In genomic region chr1:156499703-156500577, GRCh38 we compare ENCODE assay signal across 8 cellular contexts. TPM values are rescaled to one million over a fixed set of nuclear protein-coding genes. Genes with fewer than 3 reads are reported as not detected.
A peak's percentile ranks its signal among the peaks of the same experiment; 100 is the strongest.
DNase-seq lines count a peak whose midpoint lies in the region; ATAC-seq and TF ChIP-seq lines count a peak whose summit lies in the region.

No MANE protein-coding gene starts in this region.

- H3K4me3 Mint-ChIP-seq in activated CD8-positive, alpha-beta T cell treated with anti-CD3 and anti-CD28 coated beads for 36 hours, result peak overlapping the region; percentile 79

- no peak for TF ChIP-seq EP300 in upper lobe of left lung (IDR thresholded peaks at IDR 0.05)

- H3K27me3 ChIP-seq in upper lobe of left lung, result no peaks in the 10 kb centered on the region

- H3K4me1 Mint-ChIP-seq in activated CD8-positive, alpha-beta T cell treated with anti-CD3 and anti-CD28 coated beads for 36 hours (ENCODE audit: low read depth), result peaks cover 74% of the 10 kb centered on the region

- TF ChIP-seq POLR2A in GM18505 (IDR thresholded peaks at IDR 0.05; ENCODE audit: borderline replicate concordance, extremely low read depth, insufficient read depth, insufficient read length) (peak; percentile 34), upper lobe of left lung (IDR thresholded peaks at IDR 0.05) (no peak)

- POLR2A ChIA-PET in activated CD8-positive, alpha-beta T cell treated with anti-CD3 and anti-CD28 coated beads for 36 hours (lab: Charles Lee), result interaction anchor here (0.5 to 11.4 kb wide), 14 partner anchors 10 to 265 kb away, joined by 3 to 245 read pairs (median 4); partner anchors contain the start of gene NAXE
- POLR2A ChIA-PET in GM10248 (lab: Yijun Ruan, JAX), result interaction anchor here (0.6 to 4.4 kb wide), 10 partner anchors 8 to 252 kb away, joined by 3 to 59 read pairs (median 4); partner anchors contain the start of gene HDGF

- ATAC-seq in GM18505 (IDR thresholded peaks at IDR 0.05; ENCODE audit: unreplicated experiment) (no peak), upper lobe of left lung (ENCODE audit: low FRiP score in 2 of 2) (peak in 1 of 2 donors; percentile 12)
- peak; percentile 0 for ATAC-seq in activated CD8-positive, alpha-beta T cell treated with anti-CD3 and anti-CD28 coated beads for 36 hours

- peaks cover 69 to 81% (median 77%) of the 10 kb centered on the region in 4 donors for H3K4me1 ChIP-seq in upper lobe of left lung

- H3K36me3 ChIP-seq in upper lobe of left lung, result no peaks in the 10 kb centered on the region

- peak overlapping the region; percentile 99 to 100 (median 100) for H3K27ac ChIP-seq in upper lobe of left lung

- H3K27me3 Mint-ChIP-seq in activated CD8-positive, alpha-beta T cell treated with anti-CD3 and anti-CD28 coated beads for 36 hours, result no peaks in the 10 kb centered on the region

- peak overlapping the region; percentile 89 for H3K27ac Mint-ChIP-seq in activated CD8-positive, alpha-beta T cell treated with anti-CD3 and anti-CD28 coated beads for 36 hours

- H3K9me3 Mint-ChIP-seq in activated CD8-positive, alpha-beta T cell treated with anti-CD3 and anti-CD28 coated beads for 36 hours, result no peaks in the 10 kb centered on the region

- H3K36me3 Mint-ChIP-seq in activated CD8-positive, alpha-beta T cell treated with anti-CD3 and anti-CD28 coated beads for 36 hours (ENCODE audit: low read depth), result peaks cover 4% of the 10 kb centered on the region

- no peak for TF ChIP-seq CTCF in activated CD8-positive, alpha-beta T cell treated with anti-CD3 and anti-CD28 coated beads for 36 hours (IDR thresholded peaks at IDR 0.05)
- TF ChIP-seq CTCF in epithelial cell of proximal tubule (conservative IDR thresholded peaks at IDR 0.05; ENCODE audit: low read depth, low read length) (no peak), upper lobe of left lung (IDR thresholded peaks at IDR 0.05) (no peak), GM10248 (IDR thresholded peaks at IDR 0.05; ENCODE audit: control extremely low read depth, extremely low read depth, low read depth, missing control alignments) (no peak)

- no peaks in the 10 kb centered on the region for H3K9me3 ChIP-seq in upper lobe of left lung

- CTCF ChIA-PET in activated CD8-positive, alpha-beta T cell treated with anti-CD3 and anti-CD28 coated beads for 36 hours (lab: Charles Lee), result interaction anchor here (1.2 to 9.6 kb wide), 11 partner anchors 11 to 115 kb away, joined by 3 to 220 read pairs (median 5); partner anchors contain the start of genes NAXE and TTC24
- CTCF ChIA-PET in GM10248 (lab: Yijun Ruan, JAX), result interaction anchor here (0.9 to 17.2 kb wide), 14 partner anchors 14 to 124 kb away, joined by 3 to 373 read pairs (median 6); no protein-coding TSS in a partner anchor

- WGBS in upper lobe of left lung, 2 donors, result 1% methylated on average over 22 to 37 of the region's 58 CpGs

- no peak for DNase-seq in Jurkat, Clone E6-1 (ENCODE audit: low read depth, low spot score)
- peak; percentile 65 for DNase-seq in activated CD8-positive, alpha-beta T cell treated with anti-CD3 and anti-CD28 coated beads for 36 hours
- DNase-seq in epithelial cell of proximal tubule (ENCODE audit: low read depth) (no peak), myocyte (ENCODE audit: low read depth) (peak; percentile 89), upper lobe of left lung (peak in 1 of 2 donors; percentile 87), GM10248 (ENCODE audit: extremely low spot score) (no peak), NOMO-1 treated with DMSO at 0.1 percent for 48 hours (lab: John Stamatoyannopoulos, UW; ENCODE audit: unreplicated experiment) (no peak)

- peak overlapping the region; percentile 74 for H3K4me3 ChIP-seq in Jurkat, Clone E6-1 (ENCODE audit: low read length)
- peak overlapping the region; percentile 98 for H3K4me3 ChIP-seq in epithelial cell of proximal tubule (ENCODE audit: low read depth, low read length)
- H3K4me3 ChIP-seq in upper lobe of left lung, result peak overlapping the region; percentile 67 to 90 (median 72)

- intact Hi-C loops in activated CD8-positive, alpha-beta T cell treated with anti-CD3 and anti-CD28 coated beads for 36 hours (cut with micrococcal nuclease), result loop anchor here (5.0 to 10.0 kb wide), 3 partner anchors 43 to 255 kb away; partner anchors contain the start of gene HDGF

RNA-seq across cellular contexts. Expression of gene MEF2D, which starts 0.6 kb away (rescaled TPM):
- 16.9 TPM for polyA plus RNA-seq in Jurkat, Clone E6-1 (2012; ENCODE audit: insufficient read depth, insufficient read length)
- total RNA-seq in activated CD8-positive, alpha-beta T cell treated with anti-CD3 and anti-CD28 coated beads for 36 hours, result 10 to 100 TPM; 35.3 to 35.8 TPM
- total RNA-seq in epithelial cell of proximal tubule, result 10.6 and 10.7 TPM in 2 replicates
- total RNA-seq in myocyte, result 59.2 and 62.2 TPM in 2 replicates
- polyA plus RNA-seq in myocyte (2012), result 56.8 TPM
- total RNA-seq in upper lobe of left lung, result 100 to 1,000 TPM in 2 of 6 donors, 10 to 100 TPM in 4; 42.7 to 146 (median 58.7) TPM

Comparison
In these comparisons a context has a peak if more than half of its experiments do, and no peak if none do; other contexts are left out.
1. DNase-seq: peak in activated CD8-positive, alpha-beta T cell treated with anti-CD3 and anti-CD28 coated beads for 36 hours (single experiment) and myocyte (single experiment); none in Jurkat, Clone E6-1 (single experiment), epithelial cell of proximal tubule (single experiment), GM10248 (single experiment) and NOMO-1 treated with DMSO at 0.1 percent for 48 hours (single experiment).
2. Peak in every context shown above with its lines, with median percentiles within 50 percentile points of each other: H3K4me3 ChIP-seq.